8 cellular contexts compared by ENCODE assay signal in genomic region chr5:115842089-115842881, GRCh38. TPM values are rescaled to one million over a fixed set of nuclear protein-coding genes. Genes with fewer than 3 reads are reported as not detected.
DNase-seq lines count a peak whose midpoint lies in the region; ATAC-seq and TF ChIP-seq lines count a peak whose summit lies in the region.

No MANE protein-coding gene starts in this region.

- peak overlapping the region; percentile 36 for H3K23ac ChIP-seq in mesendoderm (ENCODE audit: low read length)

- DNase-seq in GM04504 (ENCODE audit: low read depth) = peak; percentile 35
- peak; percentile 51 for DNase-seq in HCT116 (ENCODE audit: low read depth, low spot score)
- DNase-seq in LoVo (ENCODE audit: low spot score) = peak; percentile 80
- no peak for DNase-seq in T-helper 17 cell
- no peak for DNase-seq in effector memory CD4-positive, alpha-beta T cell
- no peak for DNase-seq in mesendoderm
- DNase-seq in transverse colon = no peak

- no peak overlapping the region for H2BK5ac ChIP-seq in mesendoderm (ENCODE audit: low read length)

- H3K27me3 ChIP-seq in HCT116 (ENCODE audit: insufficient read depth, low read length) (no peaks in the 10 kb centered on the region), mesendoderm (ENCODE audit: insufficient read depth, low read length, poor library complexity) (no peaks in the 10 kb centered on the region), transverse colon (no peaks in the 10 kb centered on the region)
- no peaks in the 10 kb centered on the region for H3K27me3 ChIP-seq in effector memory CD4-positive, alpha-beta T cell (replicated peaks; ENCODE audit: control insufficient read depth, insufficient read depth, low read length, poor library complexity, severe bottlenecking)

- H3K4me2 ChIP-seq in HCT116 (ENCODE audit: low read length) (peak overlapping the region; percentile 91), mesendoderm (ENCODE audit: low read length) (peak overlapping the region; percentile 100)

- BruUV-seq in HCT116 (replicated peaks; lab: Mats Ljungman, UMichigan) = no TSS peak

- peak overlapping the region; percentile 99 for H3K27ac Mint-ChIP-seq in T-helper 17 cell

- CTCF ChIA-PET in HCT116 (lab: Charles Lee) = no interaction called here

- peaks cover 10 to 19% of the 10 kb centered on the region in 2 experiments for H3K36me3 ChIP-seq in HCT116 (ENCODE audit: control insufficient read depth in 1 of 2, insufficient read depth in 2 of 2, low read length in 2 of 2)
- peaks cover 3% of the 10 kb centered on the region for H3K36me3 ChIP-seq in effector memory CD4-positive, alpha-beta T cell (ENCODE audit: control insufficient read depth, insufficient read depth, low read length)
- H3K36me3 ChIP-seq in mesendoderm (ENCODE audit: control insufficient read depth, insufficient read depth, low read length) = no peaks in the 10 kb centered on the region
- peaks cover 0 to 4% (median 1%) of the 10 kb centered on the region in 4 donors for H3K36me3 ChIP-seq in transverse colon

- intact Hi-C loops in HCT116 (cut with micrococcal nuclease) (loop anchor here (2.0 kb wide), 1 partner anchor 191 kb away; the partner anchor contains the start of gene ARL14EPL), transverse colon (cut with DNase I; ENCODE audit: low total_unique reads) (no loop called here)

- peak overlapping the region; percentile 31 for H2BK120ac ChIP-seq in mesendoderm (ENCODE audit: low read depth, low read length)

- peak overlapping the region; percentile 82 for H3K9ac ChIP-seq in HCT116 (ENCODE audit: low read length)
- peak overlapping the region; percentile 84 for H3K9ac ChIP-seq in mesendoderm (ENCODE audit: low read length)

- no peak overlapping the region for H2AFZ ChIP-seq in HCT116 (ENCODE audit: low read depth, low read length, poor library complexity, severe bottlenecking)

- H2AK5ac ChIP-seq in mesendoderm (ENCODE audit: low read length) = no peak overlapping the region

- H3K4me1 Mint-ChIP-seq in T-helper 17 cell = peaks cover 32% of the 10 kb centered on the region

- H3K18ac ChIP-seq in mesendoderm (ENCODE audit: low read length) = peak overlapping the region; percentile 81

- peaks cover 6% of the 10 kb centered on the region; the same call in 1 of the 2 replicates for H4K20me1 ChIP-seq in HCT116 (ENCODE audit: insufficient read depth)

- H3K56ac ChIP-seq in mesendoderm (ENCODE audit: low read length) = peak overlapping the region; percentile 98

- no peak overlapping the region for H2BK15ac ChIP-seq in mesendoderm (replicated peaks; ENCODE audit: low read depth)

- H3K79me1 ChIP-seq in mesendoderm (ENCODE audit: low read length) = peaks cover 9% of the 10 kb centered on the region

- H3K36me3 Mint-ChIP-seq in T-helper 17 cell (ENCODE audit: low read depth) = no peaks in the 10 kb centered on the region

- POLR2A ChIA-PET in HCT116 (lab: Charles Lee) = interaction anchor here (0.5 to 1.5 kb wide), 3 partner anchors 8 to 222 kb away, joined by 3 to 5 read pairs (median 4); no protein-coding TSS in a partner anchor

- H4K5ac ChIP-seq in mesendoderm (ENCODE audit: low read length) = no peak overlapping the region

- no peak for TF ChIP-seq RAD21 in HCT116 (IDR thresholded peaks at IDR 0.05; ENCODE audit: low read depth)

- no CpG with 5 or more reads among the region's 67 CpGs for WGBS in mesendoderm (ENCODE audit: extremely low coverage, insufficient coverage, low lambda C conversion rate)
- WGBS in transverse colon (ENCODE audit: low coverage in 1 of 2), 2 donors = 0% methylated on average over 8 to 60 of the region's 67 CpGs

- H3K9me2 ChIP-seq in HCT116 (ENCODE audit: insufficient read depth) = no peaks in the 10 kb centered on the region

- H3K4ac ChIP-seq in mesendoderm (ENCODE audit: low read depth, low read length) = no peak overlapping the region

- TF ChIP-seq POLR2A in HCT116 (IDR thresholded peaks at IDR 0.05; ENCODE audit: borderline replicate concordance, extremely low read depth, insufficient read depth, insufficient read length) (no peak), transverse colon (IDR thresholded peaks at IDR 0.05) (no peak)

- H3K4me3 ChIP-seq in HCT116 (replicated peaks in 1 of 2; ENCODE audit: low read depth in 1 of 2, low read length in 2 of 2) (peak overlapping the region; percentile 83 to 87), mesendoderm (ENCODE audit: low read length) (peak overlapping the region; percentile 85), transverse colon (peak overlapping the region; percentile 63 to 85 (median 78))
- H3K4me3 ChIP-seq in effector memory CD4-positive, alpha-beta T cell (ENCODE audit: insufficient read depth, low read depth, low read length, poor library complexity, severe bottlenecking) = peak overlapping the region; percentile 91

- TF ChIP-seq CTCF in 22Rv1 (IDR thresholded peaks at IDR 0.05) (peak; percentile 60), HCT116 (IDR thresholded peaks at IDR 0.05 in 2 of 3, conservative IDR thresholded peaks at IDR 0.05 in 1 of 3; ENCODE audit: borderline replicate concordance in 1 of 3, insufficient read depth in 1 of 3, low read depth in 2 of 3, low read length in 2 of 3) (0 out of 6 replicates have a peak, but pooled peaks of 1 of the 3 experiments have one; percentile 22), transverse colon (IDR thresholded peaks at IDR 0.05) (peak in 3 of 5 experiments; percentile 22 to 26 (median 23))

- H3K9me3 ChIP-seq in HCT116 (ENCODE audit: control insufficient read depth in 1 of 2, insufficient read depth in 1 of 2, low read depth in 1 of 2, low read length in 2 of 2) = no peaks in the 10 kb centered on the region
- no peaks in the 10 kb centered on the region for H3K9me3 ChIP-seq in T-helper 17 cell (ENCODE audit: control insufficient read depth, low read length, poor library complexity, severe bottlenecking)
- no peaks in the 10 kb centered on the region for H3K9me3 ChIP-seq in effector memory CD4-positive, alpha-beta T cell (ENCODE audit: control insufficient read depth, low read length)
- no peaks in the 10 kb centered on the region for H3K9me3 ChIP-seq in transverse colon

- no peaks in the 10 kb centered on the region for H3K27me3 Mint-ChIP-seq in T-helper 17 cell

- no peak for TF ChIP-seq EP300 in transverse colon (IDR thresholded peaks at IDR 0.05; ENCODE audit: low read depth)

- in situ Hi-C loops in transverse colon (cut with MboI; ENCODE audit: low pct_ligation_motif_present in 1 of 4, low pct_unique_long_range_greater_than_20kb in 1 of 4, low sequenced_read_pairs in 3 of 4) = loop anchor here in 3 of 4 donors (25.0 kb wide), 2 partner anchors 220 to 530 kb away; no protein-coding TSS in a partner anchor

- ATAC-seq in HCT116 = peak; percentile 68
- peak; percentile 28 for ATAC-seq in T-helper 17 cell

- RAD21 ChIA-PET in HCT116 (lab: Charles Lee; ENCODE audit: low non-redundant PET in 1 of 2, low total read pairs in 2 of 2, uncharacterized antibody in 2 of 2, unreplicated experiment in 2 of 2) = no interaction called here

- no peak overlapping the region for H4K8ac ChIP-seq in mesendoderm (ENCODE audit: low read depth, low read length)

- H3K4me3 Mint-ChIP-seq in T-helper 17 cell = peak overlapping the region; percentile 98

- peaks cover 96% of the 10 kb centered on the region for H3K79me2 ChIP-seq in HCT116 (ENCODE audit: insufficient read depth, low read length)
- peaks cover 31% of the 10 kb centered on the region for H3K79me2 ChIP-seq in mesendoderm (ENCODE audit: control insufficient read depth, insufficient read depth, low read length)

- H3K27ac ChIP-seq in 22Rv1 (peak overlapping the region; percentile 76), HCT116 (ENCODE audit: low read depth, low read length) (peak overlapping the region; percentile 96), mesendoderm (ENCODE audit: low read depth, low read length) (peak overlapping the region; percentile 20), transverse colon (peak overlapping the region; percentile 92 to 94 (median 94))
- H3K27ac ChIP-seq in effector memory CD4-positive, alpha-beta T cell (ENCODE audit: insufficient read depth, low read length, poor library complexity, severe bottlenecking) = peak overlapping the region; percentile 91

- H3K4me1 ChIP-seq in HCT116 (ENCODE audit: control insufficient read depth in 1 of 2, insufficient read depth in 2 of 2, low read length in 2 of 2) (peaks cover 40 to 69% of the 10 kb centered on the region in 2 experiments), mesendoderm (ENCODE audit: control insufficient read depth, low read depth, low read length) (peaks cover 2% of the 10 kb centered on the region), transverse colon (peaks cover 28 to 56% (median 34%) of the 10 kb centered on the region in 4 donors)
- peaks cover 20% of the 10 kb centered on the region for H3K4me1 ChIP-seq in effector memory CD4-positive, alpha-beta T cell (ENCODE audit: control insufficient read depth, insufficient read depth, low read length, poor library complexity, severe bottlenecking)

TF ChIP-seq in HCT116, 20 proteins besides CTCF, POLR2A, EP300 and RAD21:
- peak; percentile 48 for TF ChIP-seq ZFX (IDR thresholded peaks at IDR 0.05)
- no peak; the same call in none of the 2 replicates for TF ChIP-seq POLR2AphosphoS5 (IDR thresholded peaks at IDR 0.05; ENCODE audit: low read depth, low read length)
- peak; percentile 56 for TF ChIP-seq TCF7L2 (IDR thresholded peaks at IDR 0.05; ENCODE audit: borderline replicate concordance, extremely low read depth, insufficient read depth, insufficient read length)

RNA-seq across cellular contexts. Expression of gene AP3S1, which starts 0.6 kb away (rescaled TPM):
- total RNA-seq in HCT116 (2021; ENCODE audit: unreplicated experiment) (432 TPM), T-helper 17 cell (10 to 100 TPM; 44.5 to 45.0 TPM), transverse colon (100 to 1,000 TPM in 1 of 4 donors, 10 to 100 TPM in 3; 54.2 to 258 (median 65.7) TPM)
- 96.9 and 149 TPM in 2 replicates for polyA plus RNA-seq in HCT116 (2012)
- polyA plus RNA-seq in mesendoderm (2013, experiment 1 of 2) = 40.5 TPM
- 40.5 TPM for polyA plus RNA-seq in mesendoderm (2013, experiment 2 of 2)

RNA-seq across cellular contexts. Expression of gene ATG12, which starts 0.9 kb away (rescaled TPM):
- total RNA-seq in HCT116 (2021; ENCODE audit: unreplicated experiment) = 270 TPM
- polyA plus RNA-seq in HCT116 (2012) = 99.6 and 131 TPM in 2 replicates
- total RNA-seq in T-helper 17 cell = 10 to 100 TPM; 58.0 to 64.2 TPM
- 39.3 TPM for polyA plus RNA-seq in mesendoderm (2013, experiment 1 of 2)
- polyA plus RNA-seq in mesendoderm (2013, experiment 2 of 2) = 39.2 TPM
- total RNA-seq in transverse colon = 10 to 100 TPM; 18.7 to 51.3 (median 31.4) TPM

RNA-seq across cellular contexts. Expression of gene CDO1, which starts 25.8 kb away (rescaled TPM):
- 0.17 TPM for total RNA-seq in HCT116 (2021; ENCODE audit: unreplicated experiment)
- 0.05 TPM in 1 of 2 replicates, not detected in the other for polyA plus RNA-seq in HCT116 (2012)
- not detected for total RNA-seq in T-helper 17 cell
- polyA plus RNA-seq in mesendoderm (2013, experiment 1 of 2) = 5.7 TPM
- 6.6 TPM for polyA plus RNA-seq in mesendoderm (2013, experiment 2 of 2)
- total RNA-seq in transverse colon = 10 to 100 TPM in 1 of 4 donors, 1 to 10 TPM in 1, under 1 TPM in 1, not detected in 1; 0.40 to 10.4 (median 4.4) TPM

Comparison
In these comparisons a context has a peak if more than half of its experiments do, and no peak if none do; other contexts are left out.
1. H3K27ac ChIP-seq: peak in every context shown above with its lines; median percentile 96 in HCT116; 94 in transverse colon; 91 in effector memory CD4-positive, alpha-beta T cell; 76 in 22Rv1; 20 in mesendoderm.
2. DNase-seq: peak in GM04504 (single experiment), HCT116 (single experiment) and LoVo (single experiment); none in T-helper 17 cell (0 of 3), effector memory CD4-positive, alpha-beta T cell (0 of 3), mesendoderm (single experiment) and transverse colon (single experiment).
3. Peak in every context shown above with its lines, with median percentiles within 50 percentile points of each other: H3K4me3 ChIP-seq.